In genomic region chr10:47553214-47553859, GRCh38 we compare ENCODE assay signal across 8 cellular contexts. TPM values are rescaled to one million over a fixed set of nuclear protein-coding genes. Genes with fewer than 3 reads are reported as not detected.
DNase-seq lines count a peak whose midpoint lies in the region; ATAC-seq and TF ChIP-seq lines count a peak whose summit lies in the region.
"Not testable (repeated sequence)": the region's sequence is repeated elsewhere in the genome, so short reads cannot be mapped to it uniquely, and the experiment has no call there.

No MANE protein-coding gene starts in this region.

- peak overlapping the region; percentile 91 to 100 (median 97) for H3K4me3 Mint-ChIP-seq in IgD-negative memory B cell
- H3K4me3 Mint-ChIP-seq in activated T-cell treated with anti-CD3 and anti-CD28 coated beads, Interleukin-2, amount 50 U/mL, for 24 hours = peak overlapping the region; percentile 97

- H3K9me3 Mint-ChIP-seq in IgD-negative memory B cell; activated T-cell treated with anti-CD3 and anti-CD28 coated beads, Interleukin-2, amount 50 U/mL, for 24 hours: not testable (repeated sequence)

- not testable (repeated sequence) for H3K27me3 ChIP-seq in PC-3 (ENCODE audit: low read length); esophagus (ENCODE audit: control insufficient read depth in 1 of 2, insufficient read depth in 2 of 2, low read length in 2 of 2); mucosa of rectum (ENCODE audit: control insufficient read depth in 2 of 2, insufficient read depth in 2 of 2, low read length in 2 of 2)

- H3K4me2 ChIP-seq in PC-3 (ENCODE audit: low read length) = peak overlapping the region; percentile 73

- H3K36me3 Mint-ChIP-seq in IgD-negative memory B cell; activated T-cell treated with anti-CD3 and anti-CD28 coated beads, Interleukin-2, amount 50 U/mL, for 24 hours (ENCODE audit: low read depth): not testable (repeated sequence)

- peak; percentile 82 for ATAC-seq in GM21619 (IDR thresholded peaks at IDR 0.05; ENCODE audit: unreplicated experiment)
- ATAC-seq in PC-3 = peak; percentile 83

- not testable (repeated sequence) for TF ChIP-seq CTCF in PC-3 (conservative IDR thresholded peaks at IDR 0.05; ENCODE audit: low read depth, low read length)

- peak overlapping the region; percentile 82 for H3K9ac ChIP-seq in PC-3 (ENCODE audit: low read length)
- H3K9ac ChIP-seq in mucosa of rectum (ENCODE audit: low read depth in 1 of 2, low read length in 2 of 2) = peak overlapping the region; percentile 65 to 84

- BruUV-seq in PC-3 (replicated peaks; lab: Mats Ljungman, UMichigan) = TSS peak; percentile 92

- not testable (repeated sequence) for H3K4me1 ChIP-seq in PC-3 (ENCODE audit: insufficient read depth, low read length); esophagus (ENCODE audit: control insufficient read depth in 2 of 2, insufficient read depth in 2 of 2, low read length in 1 of 2); mucosa of rectum (ENCODE audit: control insufficient read depth in 2 of 2, insufficient read depth in 2 of 2, low read length in 2 of 2)

- H3K27me3 Mint-ChIP-seq in IgD-negative memory B cell; activated T-cell treated with anti-CD3 and anti-CD28 coated beads, Interleukin-2, amount 50 U/mL, for 24 hours: not testable (repeated sequence)

- DNase-seq in DMS 273 treated with DMSO at 0.1 percent for 48 hours (lab: John Stamatoyannopoulos, UW) = peak; percentile 54
- DNase-seq in PC-3 = peak; percentile 84
- DNase-seq in activated T-cell treated with anti-CD3 and anti-CD28 coated beads, Interleukin-2, amount 50 U/mL, for 24 hours = peak; percentile 90
- DNase-seq in stimulated activated CD8-positive, alpha-beta memory T cell treated with anti-CD3 and anti-CD28 coated beads, Interleukin-4, amount 100 ng/mL, for 24 hours (ENCODE audit: low read depth) = peak; percentile 69

- not testable (repeated sequence) for H3K36me3 ChIP-seq in PC-3 (ENCODE audit: low read depth, low read length); esophagus (ENCODE audit: control insufficient read depth in 2 of 2, insufficient read depth in 2 of 2, low read length in 1 of 2); mucosa of rectum (ENCODE audit: control insufficient read depth in 2 of 2, insufficient read depth in 2 of 2, low read length in 2 of 2)

- not testable (repeated sequence) for H3K9me3 ChIP-seq in PC-3 (ENCODE audit: low read length); esophagus (ENCODE audit: control insufficient read depth in 2 of 2, insufficient read depth in 1 of 2, low read depth in 1 of 2, low read length in 1 of 2); mucosa of rectum (ENCODE audit: control insufficient read depth in 2 of 2, low read length in 2 of 2)

- H3K27ac ChIP-seq in PC-3 (ENCODE audit: low read length) (peak overlapping the region; percentile 75), esophagus (ENCODE audit: low read depth in 2 of 2, low read length in 1 of 2) (peak overlapping the region; percentile 90 to 97), mucosa of rectum (ENCODE audit: low read depth in 2 of 2, low read length in 2 of 2) (peak overlapping the region; percentile 70 to 82)

- peak overlapping the region; percentile 53 for H2AFZ ChIP-seq in PC-3 (ENCODE audit: low read length)

- H4K20me1 ChIP-seq in PC-3 (ENCODE audit: low read length) = not testable (repeated sequence)

- intact Hi-C loops in PC-3 (cut with micrococcal nuclease) = not testable (repeated sequence)

- not testable (repeated sequence) for H3K79me2 ChIP-seq in PC-3 (ENCODE audit: low read length)

- H3K4me3 ChIP-seq in PC-3 (ENCODE audit: low read length) = peak overlapping the region; percentile 74
- H3K4me3 ChIP-seq in esophagus (ENCODE audit: low read depth in 1 of 2, low read length in 2 of 2) = peak overlapping the region; percentile 67 to 73
- peak overlapping the region; percentile 80 to 86 for H3K4me3 ChIP-seq in mucosa of rectum (ENCODE audit: low read length in 2 of 2)

- not testable (repeated sequence) for H3K9me2 ChIP-seq in PC-3 (replicated peaks; ENCODE audit: low read length)

- WGBS in esophagus, 2 donors = 0 to 1% methylated on average over 34 to 45 of the region's 60 CpGs

- H3K4me1 Mint-ChIP-seq in IgD-negative memory B cell = not testable (repeated sequence)
- peaks cover 20% of the 10 kb centered on the region for H3K4me1 Mint-ChIP-seq in activated T-cell treated with anti-CD3 and anti-CD28 coated beads, Interleukin-2, amount 50 U/mL, for 24 hours (ENCODE audit: low read depth)

- not testable (repeated sequence) for H3F3A ChIP-seq in PC-3 (ENCODE audit: low read length, unreplicated experiment)

- H3K27ac Mint-ChIP-seq in IgD-negative memory B cell = peak overlapping the region; percentile 10 to 88 (median 88)
- peak overlapping the region; percentile 97 for H3K27ac Mint-ChIP-seq in activated T-cell treated with anti-CD3 and anti-CD28 coated beads, Interleukin-2, amount 50 U/mL, for 24 hours

- CTCF ChIA-PET in PC-3 (lab: Charles Lee) = not testable (repeated sequence)

- POLR2A ChIA-PET in PC-3 (lab: Charles Lee; ENCODE audit: unreplicated experiment) = not testable (repeated sequence)

RNA-seq across cellular contexts. Expression of gene AGAP9, which starts 29.9 kb away (rescaled TPM):
- polyA plus RNA-seq in IgD-negative memory B cell (0.90 TPM), esophagus (10 to 100 TPM in 1 of 2 donors, 1 to 10 TPM in 1; 3.7 to 19.8 TPM)
- 5.6 and 7.1 TPM in 2 replicates for total RNA-seq in PC-3 (2014; rRNA removed)

Comparison
In these comparisons a context has a peak if more than half of its experiments do, and no peak if none do; other contexts are left out.
1. Peak in every context shown above with its lines: DNase-seq, ATAC-seq, H3K4me3 ChIP-seq and H3K27ac ChIP-seq.